20 cellular contexts compared by ENCODE assay signal in genomic region chr20:23536601-23537000, GRCh38. TPM values are rescaled to one million over a fixed set of nuclear protein-coding genes. Genes with fewer than 3 reads are reported as not detected.
"Had no signal": no experiment of that assay in that cellular context is flagged by ENCODE, and none has a peak within 500 bp of the region (broad histone marks: within the 10 kb centered on the region; RNA-seq: fewer than 3 reads in every experiment).

No MANE protein-coding gene starts in this region.

- H3K4me3 ChIP-seq: SJCRH30 had no signal

- H3K27ac ChIP-seq: SJCRH30 had no signal

- H3K4me1 ChIP-seq: SJCRH30 had no signal

- H3K36me3 ChIP-seq: SJCRH30 had no signal

- DNase-seq: KBM-7, NCI-H1048, NCI-H1436, NCI-H187, NCI-H2029, NCI-H2081 treated with DMSO at 0.1 percent for 48 hours, NCI-H2171, NCI-H226, NCI-H446, NCI-H510A, NCI-H524 treated with DMSO at 0.1 percent for 48 hours, NCI-H69, NCI-H774, RPMI8226, SHP77 treated with DMSO at 0.1 percent for 48 hours, SJCRH30 had no signal

- H3K9me3 ChIP-seq: SJCRH30 had no signal

- ATAC-seq: SK-N-SH treated with all-trans-retinoic acid at 6 μM for 48 hours had no signal

- H3K27me3 ChIP-seq: SJCRH30 had no signal

RNA-seq across cellular contexts. Expression of gene CST9L, which starts 31.7 kb away (rescaled TPM):
- total RNA-seq: HT-29, LHCN-M2, MCF 10A, SJCRH30 had no signal

RNA-seq across cellular contexts. Expression of gene CST8, which starts 45.7 kb away (rescaled TPM):
- total RNA-seq: HT-29, LHCN-M2, MCF 10A, SJCRH30 had no signal
